In the genomic region with DNA sequence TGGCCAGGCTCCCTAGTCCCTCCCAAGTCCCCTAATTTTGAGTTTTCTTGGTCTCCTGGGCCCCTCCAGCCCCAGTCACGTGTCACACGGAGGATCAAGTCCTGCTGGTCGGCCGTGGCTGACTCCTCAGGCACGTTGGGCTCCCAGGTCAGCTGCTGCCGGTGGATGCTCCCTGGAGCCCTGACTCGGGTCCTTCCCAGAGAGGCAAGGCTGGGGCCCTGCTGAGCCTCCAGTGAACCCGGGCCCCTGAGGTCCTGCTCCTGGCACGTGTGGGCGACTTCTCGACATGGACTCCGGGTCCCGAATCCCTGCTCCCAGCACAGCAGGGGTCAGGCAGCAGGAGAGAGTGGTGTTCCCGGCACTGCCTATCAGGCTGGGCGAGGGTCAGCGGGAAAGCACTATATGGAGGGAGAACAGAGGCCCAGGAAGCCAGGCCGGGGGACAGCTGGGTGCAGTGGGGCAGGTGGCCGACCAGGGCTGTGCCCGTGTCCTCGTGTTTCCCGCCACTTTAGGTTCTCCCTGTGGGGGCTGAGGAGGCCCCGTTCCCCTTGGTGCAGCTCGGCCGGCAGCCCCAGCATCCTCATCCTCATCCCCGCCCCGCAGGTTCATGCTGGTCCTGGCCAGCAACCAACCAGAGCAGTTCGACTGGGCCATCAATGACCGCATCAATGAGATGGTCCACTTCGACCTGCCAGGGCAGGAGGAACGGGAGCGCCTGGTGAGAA, we compare ENCODE assay signal across 17 cellular contexts. TPM values are rescaled to one million over a fixed set of nuclear protein-coding genes. Genes with fewer than 3 reads are reported as not detected.
"Had no signal": no experiment of that assay in that cellular context is flagged by ENCODE, and none has a peak within 500 bp of the region (broad histone marks: within the 10 kb centered on the region; RNA-seq: fewer than 3 reads in every experiment).

No MANE protein-coding gene starts in this region.

- H3K36me3 ChIP-seq: ovary had no signal

- H3K4me3 Mint-ChIP-seq: endodermal cell; naive thymus-derived CD8-positive, alpha-beta T cell had no signal

- H3K27me3 Mint-ChIP-seq: naive thymus-derived CD8-positive, alpha-beta T cell had no signal

- H3K27ac Mint-ChIP-seq: endodermal cell; naive thymus-derived CD8-positive, alpha-beta T cell had no signal

- H3K4me1 ChIP-seq: foreskin keratinocyte, testis, tibial nerve had no signal

- H3K4me2 ChIP-seq: hepatocyte had no signal

- H3K27me3 ChIP-seq: foreskin keratinocyte, hepatocyte, ovary, testis, tibial nerve had no signal

- H2AFZ ChIP-seq: hepatocyte had no signal

- H3K27ac ChIP-seq: coronary artery, foreskin keratinocyte, hepatocyte, ovary, testis, tibial nerve had no signal

- ATAC-seq: foreskin keratinocyte; mucosa of descending colon; naive thymus-derived CD8-positive, alpha-beta T cell; right cardiac atrium had no signal

- H3K79me2 ChIP-seq: hepatocyte had no signal

- H3K9me3 ChIP-seq: testis had no signal

- H3K4me3 ChIP-seq: coronary artery, hepatocyte, mucosa of descending colon, ovary, testis, tibial nerve had no signal

- DNase-seq: effector CD4-positive, alpha-beta T cell; endodermal cell; erythroblast; foreskin keratinocyte; head of caudate nucleus; mucosa of descending colon; naive thymus-derived CD8-positive, alpha-beta T cell; right cardiac atrium; small intestine; stimulated activated CD4-positive, alpha-beta T cell treated with anti-CD3 and anti-CD28 coated beads, Interleukin-12 subunit alpha, Interleukin-12 subunit beta, amount 100 ng/mL, for 4 hours; stimulated activated naive CD4-positive, alpha-beta T cell treated with Interleukin-2 at 50 U/mL for 16 hours; testis had no signal

- FAIRE-seq: endothelial cell of umbilical vein, small intestine had no signal

- H3K4me1 Mint-ChIP-seq: endodermal cell; naive thymus-derived CD8-positive, alpha-beta T cell had no signal

RNA-seq across cellular contexts. Expression of a gene that starts 13.2 kb away (rescaled TPM):
- polyA plus RNA-seq: naive thymus-derived CD8-positive, alpha-beta T cell had no signal
